Comparison of ENCODE assay signal across 24 cellular contexts in the genomic region with DNA sequence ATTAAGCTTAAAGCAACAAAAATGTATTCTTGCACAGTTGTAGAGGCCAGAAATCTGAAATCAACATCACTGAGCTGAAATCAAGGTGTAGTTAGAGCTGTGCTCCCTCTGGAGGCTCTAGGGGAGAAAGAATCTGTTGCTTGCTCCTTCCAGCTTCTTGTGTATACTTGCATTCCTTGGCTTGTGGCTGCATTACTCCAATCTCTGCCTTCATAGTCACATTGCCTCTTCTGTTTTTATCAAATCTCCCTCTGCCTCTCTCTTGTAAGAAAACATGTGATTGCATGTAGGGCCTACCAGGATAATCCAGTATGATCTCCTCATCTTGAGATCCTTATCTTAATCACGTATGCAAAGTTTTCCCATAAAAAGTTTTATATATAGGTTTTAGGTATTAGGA.
DNase-seq lines count a peak whose midpoint lies in the region; ATAC-seq, FAIRE-seq and TF ChIP-seq lines count a peak whose summit lies in the region.
"Had no signal": no experiment of that assay in that cellular context is flagged by ENCODE, and none has a peak within 500 bp of the region (broad histone marks: within the 10 kb centered on the region; RNA-seq: fewer than 3 reads in every experiment).

No MANE protein-coding gene starts in this region.

- H4K91ac ChIP-seq in trophoblast cell (ENCODE audit: low read depth, low read length), result no peak overlapping the region

- H3K27ac ChIP-seq in K562 (ENCODE audit: extremely low read depth, low read depth, low read length), result no peak overlapping the region
- H3K27ac ChIP-seq in trophoblast cell (ENCODE audit: low read depth, low read length), result no peak overlapping the region
- H3K27ac ChIP-seq: 22Rv1, BLaER1, C4-2B, GM23248 had no signal

- no peaks in the 10 kb centered on the region for H3K79me1 ChIP-seq in trophoblast cell (ENCODE audit: low read length)

- H3K27me3 ChIP-seq in K562 (ENCODE audit: control insufficient read depth in 2 of 2, insufficient read depth in 2 of 2, low read length in 2 of 2) (no peaks in the 10 kb centered on the region), trophoblast cell (ENCODE audit: insufficient read depth, low read length) (no peaks in the 10 kb centered on the region)
- H3K27me3 ChIP-seq: BLaER1 had no signal

- no peak for TF ChIP-seq RAD21 in K562 (CRISPR knock-in tag; conservative IDR thresholded peaks at IDR 0.05 in 1 of 2, IDR thresholded peaks at IDR 0.05 in 1 of 2)

- FAIRE-seq in K562 (lab: Jason Lieb, UNC), result no peak
- FAIRE-seq: GM12878, GM19239, H1 had no signal

- TF ChIP-seq POLR2A in K562 (conservative IDR thresholded peaks at IDR 0.05), result no peak

- H3K4me2 ChIP-seq in K562 (ENCODE audit: insufficient read depth, low read length) (no peak overlapping the region), trophoblast cell (ENCODE audit: low read length) (no peak overlapping the region)
- H3K4me2 ChIP-seq: BLaER1 had no signal

- no peak overlapping the region for H3K18ac ChIP-seq in trophoblast cell (ENCODE audit: low read length)

- no peaks in the 10 kb centered on the region for H3K9me1 ChIP-seq in K562 (ENCODE audit: control insufficient read depth, insufficient read depth, low read length)

- no peaks in the 10 kb centered on the region for H3K79me2 ChIP-seq in K562 (ENCODE audit: control insufficient read depth, insufficient read depth, low read length)
- H3K79me2 ChIP-seq in trophoblast cell (ENCODE audit: control insufficient read depth, insufficient read depth, low read length, poor library complexity), result no peaks in the 10 kb centered on the region

- BruUV-seq in K562 (replicated peaks; lab: Mats Ljungman, UMichigan), result no TSS peak

- H4K12ac ChIP-seq in trophoblast cell (ENCODE audit: low read depth, low read length), result no peak overlapping the region

- H2AFZ ChIP-seq in K562 (ENCODE audit: low read depth, low read length) (no peak overlapping the region), trophoblast cell (ENCODE audit: insufficient read depth, low read length, poor library complexity) (no peak overlapping the region)
- H2AFZ ChIP-seq: GM23248 had no signal

- no peaks in the 10 kb centered on the region for H3K4me1 Mint-ChIP-seq in activated CD4-positive, alpha-beta T cell treated with anti-CD3 and anti-CD28 coated beads for 36 hours
- H3K4me1 Mint-ChIP-seq in activated CD8-positive, alpha-beta memory T cell treated with anti-CD3 and anti-CD28 coated beads, Interleukin-2, amount 10 ng/mL, durations not matched to agents 7 days and 5 days, result no peaks in the 10 kb centered on the region
- H3K4me1 Mint-ChIP-seq: B cell; CD4-positive, CD25-positive, alpha-beta regulatory T cell had no signal

- H4K8ac ChIP-seq in trophoblast cell (ENCODE audit: low read depth, low read length), result no peak overlapping the region

- no peaks in the 10 kb centered on the region for H4K20me1 ChIP-seq in K562 (replicated peaks; ENCODE audit: control insufficient read depth, insufficient read depth, low read length)
- H4K20me1 ChIP-seq: BLaER1 had no signal

- no peaks in the 10 kb centered on the region for H3K36me3 Mint-ChIP-seq in activated CD4-positive, alpha-beta T cell treated with anti-CD3 and anti-CD28 coated beads for 36 hours (ENCODE audit: low read depth)
- H3K36me3 Mint-ChIP-seq in activated CD8-positive, alpha-beta memory T cell treated with anti-CD3 and anti-CD28 coated beads, Interleukin-2, amount 10 ng/mL, durations not matched to agents 7 days and 5 days, result no peaks in the 10 kb centered on the region
- H3K36me3 Mint-ChIP-seq: CD4-positive, CD25-positive, alpha-beta regulatory T cell; CD8-positive, alpha-beta T cell had no signal

- DNase-seq in ELR (ENCODE audit: low read depth) (peak; percentile 6), NCI-H69 (lab: John Stamatoyannopoulos, UW) (peak; percentile 1), K562 (ENCODE audit: extremely low read depth in 1 of 4, low spot score in 3 of 4) (peak in 1 of 4 experiments; percentile 10), trophoblast cell (peak; percentile 60 to 76)
- no peak for DNase-seq in activated CD4-positive, alpha-beta T cell treated with anti-CD3 and anti-CD28 coated beads for 36 hours
- no peak for DNase-seq in activated CD8-positive, alpha-beta memory T cell treated with anti-CD3 and anti-CD28 coated beads, Interleukin-2, amount 10 ng/mL, durations not matched to agents 7 days and 5 days
- DNase-seq: Caco-2; CD4-positive, CD25-positive, alpha-beta regulatory T cell; CD8-positive, alpha-beta T cell; DMS153; DND-41; GDM1; GM23248; H7; HFFc6 had no signal

- POLR2A ChIA-PET in K562 (lab: Yijun Ruan, JAX), result no interaction called here
- POLR2A ChIA-PET in activated CD4-positive, alpha-beta T cell treated with anti-CD3 and anti-CD28 coated beads for 36 hours (lab: Charles Lee), result no interaction called here

- no peak overlapping the region for H3K4me3 ChIP-seq in K562
- H3K4me3 ChIP-seq in trophoblast cell (ENCODE audit: low read depth, low read length), result no peak overlapping the region
- H3K4me3 ChIP-seq: BLaER1, GM12878, GM23248 had no signal

- H2BK120ac ChIP-seq in trophoblast cell (ENCODE audit: insufficient read depth, low read length, poor library complexity), result no peak overlapping the region

- no peak overlapping the region for H3K23ac ChIP-seq in trophoblast cell (ENCODE audit: low read length)

- no peak for TF ChIP-seq EP300 in K562 (IDR thresholded peaks at IDR 0.05; ENCODE audit: low read length)

- H3K36me3 ChIP-seq in K562 (ENCODE audit: control insufficient read depth, insufficient read depth, low read length) (no peaks in the 10 kb centered on the region), trophoblast cell (ENCODE audit: control insufficient read depth in 1 of 2, insufficient read depth in 2 of 2, low read length in 2 of 2) (no peaks in the 10 kb centered on the region)
- H3K36me3 ChIP-seq: BLaER1 had no signal

- TF ChIP-seq CTCF in K562 (IDR thresholded peaks at IDR 0.05 in 2 of 3, conservative IDR thresholded peaks at IDR 0.05 in 1 of 3; ENCODE audit: insufficient read depth in 2 of 3, low read depth in 1 of 3, low read length in 3 of 3), result no peak

- intact Hi-C loops in K562 (cut with micrococcal nuclease), result no loop called here
- intact Hi-C loops in activated CD4-positive, alpha-beta T cell treated with anti-CD3 and anti-CD28 coated beads for 36 hours (cut with DNase I, micrococcal nuclease), result no loop called here

- H3K9ac ChIP-seq in K562 (ENCODE audit: insufficient read depth in 1 of 2, low read depth in 2 of 2, low read length in 2 of 2) (no peak overlapping the region), trophoblast cell (ENCODE audit: low read length) (no peak overlapping the region)
- H3K9ac ChIP-seq: BLaER1, GM23248 had no signal

- H3K4me1 ChIP-seq in K562 (replicated peaks in 1 of 2; ENCODE audit: control insufficient read depth in 2 of 2, insufficient read depth in 2 of 2, low read length in 2 of 2) (no peaks in the 10 kb centered on the region), trophoblast cell (ENCODE audit: control insufficient read depth in 1 of 2, insufficient read depth in 2 of 2, low read length in 2 of 2) (peaks cover 0 to 1% of the 10 kb centered on the region in 2 experiments)
- H3K4me1 ChIP-seq: Caco-2 had no signal

- CTCF ChIA-PET in K562 (lab: Yijun Ruan, JAX; ENCODE audit: low intra/inter-chr PET ratio), result no interaction called here
- CTCF ChIA-PET in activated CD4-positive, alpha-beta T cell treated with anti-CD3 and anti-CD28 coated beads for 36 hours (lab: Charles Lee), result no interaction called here
- CTCF ChIA-PET in activated CD8-positive, alpha-beta memory T cell treated with anti-CD3 and anti-CD28 coated beads, Interleukin-2, amount 10 ng/mL, durations not matched to agents 7 days and 5 days (lab: Charles Lee), result no interaction called here

- H2BK5ac ChIP-seq in trophoblast cell (ENCODE audit: low read depth, low read length, poor library complexity), result no peak overlapping the region

- in situ Hi-C loops in K562 (cut with MboI), result no loop called here

- WGBS in K562 (ENCODE audit: insufficient coverage, low coverage, missing lambda C conversion rate), result 15% methylated on average over 1 of the region's 1 CpG
- no CpG with 5 or more reads among the region's 1 CpG for WGBS in trophoblast cell (ENCODE audit: extremely low coverage, insufficient coverage, insufficient read length)

- H3K14ac ChIP-seq in trophoblast cell (ENCODE audit: low read length), result no peak overlapping the region

- H3K9me3 ChIP-seq in K562 (replicated peaks; ENCODE audit: control insufficient read depth, insufficient read depth, low read depth, low read length) (no peaks in the 10 kb centered on the region), trophoblast cell (ENCODE audit: insufficient read depth, low read depth, low read length) (no peaks in the 10 kb centered on the region)
- H3K9me3 ChIP-seq: BLaER1, Caco-2 had no signal

- no peaks in the 10 kb centered on the region for H3K27me3 Mint-ChIP-seq in activated CD4-positive, alpha-beta T cell treated with anti-CD3 and anti-CD28 coated beads for 36 hours
- H3K27me3 Mint-ChIP-seq in activated CD8-positive, alpha-beta memory T cell treated with anti-CD3 and anti-CD28 coated beads, Interleukin-2, amount 10 ng/mL, durations not matched to agents 7 days and 5 days, result no peaks in the 10 kb centered on the region
- H3K27me3 Mint-ChIP-seq: B cell; CD4-positive, CD25-positive, alpha-beta regulatory T cell had no signal

- no peak overlapping the region for H2AK5ac ChIP-seq in trophoblast cell (ENCODE audit: low read length)

- H3K9me3 Mint-ChIP-seq in activated CD4-positive, alpha-beta T cell treated with anti-CD3 and anti-CD28 coated beads for 36 hours (ENCODE audit: low read depth), result peaks cover 10% of the 10 kb centered on the region
- peaks cover 6% of the 10 kb centered on the region for H3K9me3 Mint-ChIP-seq in activated CD8-positive, alpha-beta memory T cell treated with anti-CD3 and anti-CD28 coated beads, Interleukin-2, amount 10 ng/mL, durations not matched to agents 7 days and 5 days (ENCODE audit: low read depth)

- no peak for ATAC-seq in K562
- no peak for ATAC-seq in activated CD4-positive, CD25-positive, alpha-beta regulatory T cell treated with anti-CD3 and anti-CD28 coated beads, Interleukin-2, amount 50 U/mL, for 24 hours
- no peak for ATAC-seq in activated CD4-positive, alpha-beta T cell treated with anti-CD3 and anti-CD28 coated beads for 36 hours
- ATAC-seq in activated CD8-positive, alpha-beta memory T cell treated with anti-CD3 and anti-CD28 coated beads, Interleukin-2, amount 10 ng/mL, durations not matched to agents 7 days and 5 days, result no peak
- ATAC-seq: CD8-positive, alpha-beta T cell; GM12878; HCT116 had no signal

- H3K27ac Mint-ChIP-seq in activated CD4-positive, alpha-beta T cell treated with anti-CD3 and anti-CD28 coated beads for 36 hours, result no peak overlapping the region
- H3K27ac Mint-ChIP-seq in activated CD8-positive, alpha-beta memory T cell treated with anti-CD3 and anti-CD28 coated beads, Interleukin-2, amount 10 ng/mL, durations not matched to agents 7 days and 5 days, result no peak overlapping the region
- H3K27ac Mint-ChIP-seq: B cell; CD4-positive, CD25-positive, alpha-beta regulatory T cell; CD8-positive, alpha-beta T cell; HFFc6 had no signal

- H3K4me3 Mint-ChIP-seq in activated CD4-positive, alpha-beta T cell treated with anti-CD3 and anti-CD28 coated beads for 36 hours, result no peak overlapping the region
- no peak overlapping the region for H3K4me3 Mint-ChIP-seq in activated CD8-positive, alpha-beta memory T cell treated with anti-CD3 and anti-CD28 coated beads, Interleukin-2, amount 10 ng/mL, durations not matched to agents 7 days and 5 days
- H3K4me3 Mint-ChIP-seq: B cell; CD4-positive, CD25-positive, alpha-beta regulatory T cell; CD8-positive, alpha-beta T cell; HFFc6 had no signal

- no peak overlapping the region for H2BK12ac ChIP-seq in trophoblast cell (ENCODE audit: low read length)

- no peak overlapping the region for H3K4ac ChIP-seq in trophoblast cell (ENCODE audit: low read depth, low read length)

Comparison
In these comparisons a context has a peak if more than half of its experiments do, and no peak if none do; other contexts are left out.
1. DNase-seq: peak in ELR (single experiment), NCI-H69 (single experiment) and trophoblast cell (2 of 2); none in activated CD4-positive, alpha-beta T cell treated with anti-CD3 and anti-CD28 coated beads for 36 hours (single experiment) and activated CD8-positive, alpha-beta memory T cell treated with anti-CD3 and anti-CD28 coated beads, Interleukin-2, amount 10 ng/mL, durations not matched to agents 7 days and 5 days (single experiment).